Comparison of ENCODE assay signal across 1 cellular context in genomic region chrX:15674899-15675489, GRCh38.
TF ChIP-seq lines count a peak whose summit lies in the region.

No MANE protein-coding gene starts in this region.

TF ChIP-seq in HepG2, 621 proteins besides CTCF, POLR2A, EP300 and RAD21 (continued from another document and continues in another):
- TF ChIP-seq LCORL (IDR thresholded peaks at IDR 0.05) (no peak), LCORL (CRISPR knock-in tag; IDR thresholded peaks at IDR 0.05) (0 out of 2 replicates have a peak, but pooled peaks have one; percentile 24), TFDP2 (CRISPR knock-in tag; IDR thresholded peaks at IDR 0.05) (peak; percentile 51; the same call in 1 of the 2 replicates), ZNF788 (CRISPR knock-in tag; IDR thresholded peaks at IDR 0.05; ENCODE audit: borderline replicate concordance) (peak; percentile 34; the same call in 1 of the 2 replicates), SAFB2 (CRISPR knock-in tag; IDR thresholded peaks at IDR 0.05; ENCODE audit: borderline replicate concordance, low read depth) (peak; percentile 25; the same call in 1 of the 2 replicates), BRD4 (CRISPR knock-in tag; IDR thresholded peaks at IDR 0.05) (peak; percentile 68; the same call in 1 of the 2 replicates), RCOR2 (CRISPR knock-in tag; IDR thresholded peaks at IDR 0.05) (no peak), NFKB2 (CRISPR knock-in tag; IDR thresholded peaks at IDR 0.05; ENCODE audit: borderline replicate concordance) (peak; percentile 56; the same call in 1 of the 2 replicates), EEA1 (CRISPR knock-in tag; IDR thresholded peaks at IDR 0.05; ENCODE audit: borderline replicate concordance) (no peak), ARID4A (CRISPR knock-in tag; IDR thresholded peaks at IDR 0.05; ENCODE audit: borderline replicate concordance) (peak; percentile 87; the same call in 1 of the 2 replicates), MTF1 (CRISPR knock-in tag; IDR thresholded peaks at IDR 0.05) (no peak), NFYB (CRISPR knock-in tag; IDR thresholded peaks at IDR 0.05) (peak; percentile 76), GABPB1 (CRISPR knock-in tag; IDR thresholded peaks at IDR 0.05) (peak; percentile 84), FOXO4 (CRISPR knock-in tag; conservative IDR thresholded peaks at IDR 0.05) (no peak), ATF1 (CRISPR knock-in tag; IDR thresholded peaks at IDR 0.05) (peak; percentile 86), ZFYVE20 (CRISPR knock-in tag; IDR thresholded peaks at IDR 0.05; ENCODE audit: borderline replicate concordance, low read depth) (no peak), ZMYM4 (CRISPR knock-in tag; IDR thresholded peaks at IDR 0.05) (peak; percentile 25), THAP11 (CRISPR knock-in tag; IDR thresholded peaks at IDR 0.05) (peak; percentile 59), ARHGAP35 (CRISPR knock-in tag; IDR thresholded peaks at IDR 0.05; ENCODE audit: borderline replicate concordance) (0 out of 2 replicates have a peak, but pooled peaks have one; percentile 47), ZIK1 (CRISPR knock-in tag; IDR thresholded peaks at IDR 0.05; ENCODE audit: borderline replicate concordance, low read depth) (no peak), CEBPG (CRISPR knock-in tag; IDR thresholded peaks at IDR 0.05) (no peak), MAZ (IDR thresholded peaks at IDR 0.05; ENCODE audit: borderline replicate concordance, low read depth, low read length) (no peak), MAZ (CRISPR knock-in tag; IDR thresholded peaks at IDR 0.05; ENCODE audit: low read depth) (peak; percentile 48; the same call in 1 of the 2 replicates), ZSCAN31 (CRISPR knock-in tag; IDR thresholded peaks at IDR 0.05; ENCODE audit: low read depth) (0 out of 2 replicates have a peak, but pooled peaks have one; percentile 53), ZNF670 (CRISPR knock-in tag; IDR thresholded peaks at IDR 0.05; ENCODE audit: borderline replicate concordance) (no peak), RBFOX2 (IDR thresholded peaks at IDR 0.05; ENCODE audit: low read depth, low read length) (peak; percentile 76), ZNF574 (CRISPR knock-in tag; IDR thresholded peaks at IDR 0.05) (peak; percentile 56; the same call in 1 of the 2 replicates), GTF2F1 (IDR thresholded peaks at IDR 0.05; ENCODE audit: low read length) (no peak), RARA (CRISPR knock-in tag; IDR thresholded peaks at IDR 0.05) (no peak), E2F5 (CRISPR knock-in tag; conservative IDR thresholded peaks at IDR 0.05) (0 out of 2 replicates have a peak, but pooled peaks have one; percentile 31), ZNF891 (CRISPR knock-in tag; IDR thresholded peaks at IDR 0.05) (0 out of 2 replicates have a peak, but pooled peaks have one; percentile 14), ZNF777 (CRISPR knock-in tag; IDR thresholded peaks at IDR 0.05) (no peak), PAX8 (CRISPR knock-in tag; IDR thresholded peaks at IDR 0.05; ENCODE audit: borderline replicate concordance) (no peak; the same call in 1 of the 2 replicates), ZNF138 (CRISPR knock-in tag; IDR thresholded peaks at IDR 0.05; ENCODE audit: low read depth) (peak; percentile 71; the same call in 1 of the 2 replicates), CREM (IDR thresholded peaks at IDR 0.05) (peak; percentile 79), CREM (CRISPR knock-in tag; IDR thresholded peaks at IDR 0.05) (no peak), HMGA1 (CRISPR knock-in tag; conservative IDR thresholded peaks at IDR 0.05) (no peak), HOXA3 (CRISPR knock-in tag; IDR thresholded peaks at IDR 0.05) (peak; percentile 93; the same call in 1 of the 2 replicates), ZNF713 (CRISPR knock-in tag; IDR thresholded peaks at IDR 0.05) (no peak), ZMAT3 (CRISPR knock-in tag; conservative IDR thresholded peaks at IDR 0.05) (peak; percentile 80; the same call in 1 of the 2 replicates), POLR2AphosphoS5 (IDR thresholded peaks at IDR 0.05; ENCODE audit: low read depth, low read length) (peak; percentile 47)
- TF ChIP-seq, protein P1, sequence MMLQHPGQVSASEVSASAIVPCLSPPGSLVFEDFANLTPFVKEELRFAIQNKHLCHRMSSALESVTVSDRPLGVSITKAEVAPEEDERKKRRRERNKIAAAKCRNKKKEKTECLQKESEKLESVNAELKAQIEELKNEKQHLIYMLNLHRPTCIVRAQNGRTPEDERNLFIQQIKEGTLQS (CRISPR knock-in tag; IDR thresholded peaks at IDR 0.05) = no peak
- TF ChIP-seq, protein P2, sequence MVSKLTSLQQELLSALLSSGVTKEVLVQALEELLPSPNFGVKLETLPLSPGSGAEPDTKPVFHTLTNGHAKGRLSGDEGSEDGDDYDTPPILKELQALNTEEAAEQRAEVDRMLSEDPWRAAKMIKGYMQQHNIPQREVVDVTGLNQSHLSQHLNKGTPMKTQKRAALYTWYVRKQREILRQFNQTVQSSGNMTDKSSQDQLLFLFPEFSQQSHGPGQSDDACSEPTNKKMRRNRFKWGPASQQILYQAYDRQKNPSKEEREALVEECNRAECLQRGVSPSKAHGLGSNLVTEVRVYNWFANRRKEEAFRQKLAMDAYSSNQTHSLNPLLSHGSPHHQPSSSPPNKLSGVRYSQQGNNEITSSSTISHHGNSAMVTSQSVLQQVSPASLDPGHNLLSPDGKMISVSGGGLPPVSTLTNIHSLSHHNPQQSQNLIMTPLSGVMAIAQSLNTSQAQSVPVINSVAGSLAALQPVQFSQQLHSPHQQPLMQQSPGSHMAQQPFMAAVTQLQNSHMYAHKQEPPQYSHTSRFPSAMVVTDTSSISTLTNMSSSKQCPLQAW (CRISPR knock-in tag; IDR thresholded peaks at IDR 0.05) = no peak
- TF ChIP-seq, protein P3, sequence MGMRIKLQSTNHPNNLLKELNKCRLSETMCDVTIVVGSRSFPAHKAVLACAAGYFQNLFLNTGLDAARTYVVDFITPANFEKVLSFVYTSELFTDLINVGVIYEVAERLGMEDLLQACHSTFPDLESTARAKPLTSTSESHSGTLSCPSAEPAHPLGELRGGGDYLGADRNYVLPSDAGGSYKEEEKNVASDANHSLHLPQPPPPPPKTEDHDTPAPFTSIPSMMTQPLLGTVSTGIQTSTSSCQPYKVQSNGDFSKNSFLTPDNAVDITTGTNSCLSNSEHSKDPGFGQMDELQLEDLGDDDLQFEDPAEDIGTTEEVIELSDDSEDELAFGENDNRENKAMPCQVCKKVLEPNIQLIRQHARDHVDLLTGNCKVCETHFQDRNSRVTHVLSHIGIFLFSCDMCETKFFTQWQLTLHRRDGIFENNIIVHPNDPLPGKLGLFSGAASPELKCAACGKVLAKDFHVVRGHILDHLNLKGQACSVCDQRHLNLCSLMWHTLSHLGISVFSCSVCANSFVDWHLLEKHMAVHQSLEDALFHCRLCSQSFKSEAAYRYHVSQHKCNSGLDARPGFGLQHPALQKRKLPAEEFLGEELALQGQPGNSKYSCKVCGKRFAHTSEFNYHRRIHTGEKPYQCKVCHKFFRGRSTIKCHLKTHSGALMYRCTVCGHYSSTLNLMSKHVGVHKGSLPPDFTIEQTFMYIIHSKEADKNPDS (CRISPR knock-in tag; IDR thresholded peaks at IDR 0.05) = no peak
- TF ChIP-seq, protein P4, sequence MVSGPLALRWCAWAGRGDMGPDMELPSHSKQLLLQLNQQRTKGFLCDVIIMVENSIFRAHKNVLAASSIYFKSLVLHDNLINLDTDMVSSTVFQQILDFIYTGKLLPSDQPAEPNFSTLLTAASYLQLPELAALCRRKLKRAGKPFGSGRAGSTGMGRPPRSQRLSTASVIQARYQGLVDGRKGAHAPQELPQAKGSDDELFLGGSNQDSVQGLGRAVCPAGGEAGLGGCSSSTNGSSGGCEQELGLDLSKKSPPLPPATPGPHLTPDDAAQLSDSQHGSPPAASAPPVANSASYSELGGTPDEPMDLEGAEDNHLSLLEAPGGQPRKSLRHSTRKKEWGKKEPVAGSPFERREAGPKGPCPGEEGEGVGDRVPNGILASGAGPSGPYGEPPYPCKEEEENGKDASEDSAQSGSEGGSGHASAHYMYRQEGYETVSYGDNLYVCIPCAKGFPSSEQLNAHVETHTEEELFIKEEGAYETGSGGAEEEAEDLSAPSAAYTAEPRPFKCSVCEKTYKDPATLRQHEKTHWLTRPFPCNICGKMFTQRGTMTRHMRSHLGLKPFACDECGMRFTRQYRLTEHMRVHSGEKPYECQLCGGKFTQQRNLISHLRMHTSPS (CRISPR knock-in tag; IDR thresholded peaks at IDR 0.05; ENCODE audit: low read depth) = no peak
